ENCODE assay signal across 16 cellular contexts in the genomic region with DNA sequence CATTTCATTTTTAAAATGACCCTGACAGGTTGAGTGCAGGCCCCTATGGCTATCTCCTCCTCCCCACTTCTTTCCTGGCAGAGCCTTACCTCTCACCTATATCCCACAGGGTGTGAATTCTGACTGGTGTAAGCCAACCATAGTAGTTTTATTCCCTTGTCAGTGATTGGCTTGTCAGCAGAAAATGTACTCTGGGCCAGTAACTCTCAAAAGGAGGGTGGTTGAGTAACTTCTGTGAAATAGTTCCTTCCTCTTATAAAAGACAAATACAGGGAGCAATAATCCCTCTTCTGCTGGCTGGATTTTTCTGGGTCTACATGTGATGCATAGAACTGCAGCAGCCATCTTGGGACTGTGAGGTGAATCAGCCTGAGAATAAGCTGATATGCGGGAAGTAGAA.
DNase-seq lines count a peak whose midpoint lies in the region; TF ChIP-seq lines count a peak whose summit lies in the region.
"Had no signal": no experiment of that assay in that cellular context is flagged by ENCODE, and none has a peak within 500 bp of the region (broad histone marks: within the 10 kb centered on the region; RNA-seq: fewer than 3 reads in every experiment).

No MANE protein-coding gene starts in this region.

- H3K4me1 Mint-ChIP-seq in progenitor cell of endocrine pancreas (ENCODE audit: low read depth) = peaks cover 4% of the 10 kb centered on the region
- H3K4me1 Mint-ChIP-seq: activated CD4-positive, alpha-beta T cell treated with anti-CD3 and anti-CD28 coated beads for 36 hours; central memory CD8-positive, alpha-beta T cell had no signal

- peak overlapping the region; percentile 1 for H3K27ac Mint-ChIP-seq in progenitor cell of endocrine pancreas
- H3K27ac Mint-ChIP-seq: activated CD4-positive, alpha-beta T cell treated with anti-CD3 and anti-CD28 coated beads for 36 hours; activated naive CD4-positive, alpha-beta T cell treated with anti-CD3 and anti-CD28 coated beads, Interleukin-2, amount 50 U/mL, for 24 hours; CD8-positive, alpha-beta T cell had no signal

- no peak overlapping the region for H3K4me3 ChIP-seq in fibroblast of the aortic adventitia (ENCODE audit: low read depth, low read length)
- H3K4me3 ChIP-seq in effector memory CD4-positive, alpha-beta T cell (ENCODE audit: insufficient read depth, low read depth, low read length, poor library complexity, severe bottlenecking) = no peak overlapping the region

- H3K27me3 ChIP-seq in effector memory CD4-positive, alpha-beta T cell (replicated peaks; ENCODE audit: control insufficient read depth, insufficient read depth, low read length, poor library complexity, severe bottlenecking) = no peaks in the 10 kb centered on the region

- no peaks in the 10 kb centered on the region for H3K9me3 ChIP-seq in effector memory CD4-positive, alpha-beta T cell (ENCODE audit: control insufficient read depth, low read length)

- H3K4me1 ChIP-seq in effector memory CD4-positive, alpha-beta T cell (ENCODE audit: control insufficient read depth, insufficient read depth, low read length, poor library complexity, severe bottlenecking) = no peaks in the 10 kb centered on the region

- TF ChIP-seq CTCF in fibroblast of the aortic adventitia (IDR thresholded peaks at IDR 0.05; ENCODE audit: insufficient read depth, low read length) = no peak
- TF ChIP-seq CTCF in progenitor cell of endocrine pancreas (IDR thresholded peaks at IDR 0.05; ENCODE audit: unreplicated experiment) = no peak

- peak; percentile 45 for DNase-seq in NCI-H2227 (lab: John Stamatoyannopoulos, UW; ENCODE audit: unreplicated experiment)
- no peak for DNase-seq in NCI-H2227 treated with DMSO at 0.1 percent for 48 hours (lab: John Stamatoyannopoulos, UW)
- peak; percentile 14 for DNase-seq in OCI-M1 (lab: John Stamatoyannopoulos, UW)
- peak; percentile 37 for DNase-seq in fibroblast of the aortic adventitia (ENCODE audit: low read depth)
- no peak for DNase-seq in progenitor cell of endocrine pancreas (ENCODE audit: low spot score, unreplicated experiment)
- no peak for DNase-seq in HuH-7 (ENCODE audit: low spot score)
- no peak for DNase-seq in GF-D8 (lab: John Stamatoyannopoulos, UW)
- no peak for DNase-seq in effector memory CD4-positive, alpha-beta T cell
- DNase-seq: activated CD4-positive, alpha-beta T cell treated with anti-CD3 and anti-CD28 coated beads for 36 hours; CD8-positive, alpha-beta T cell; glutamatergic neuron; KG1; kidney; NCI-H510A had no signal

- no peaks in the 10 kb centered on the region for H3K27me3 Mint-ChIP-seq in progenitor cell of endocrine pancreas
- H3K27me3 Mint-ChIP-seq: activated CD4-positive, alpha-beta T cell treated with anti-CD3 and anti-CD28 coated beads for 36 hours; activated naive CD4-positive, alpha-beta T cell treated with anti-CD3 and anti-CD28 coated beads, Interleukin-2, amount 50 U/mL, for 24 hours; central memory CD8-positive, alpha-beta T cell had no signal

- no peak overlapping the region for H3K4me3 Mint-ChIP-seq in progenitor cell of endocrine pancreas (ENCODE audit: low read depth)
- H3K4me3 Mint-ChIP-seq: activated CD4-positive, alpha-beta T cell treated with anti-CD3 and anti-CD28 coated beads for 36 hours; activated naive CD4-positive, alpha-beta T cell treated with anti-CD3 and anti-CD28 coated beads, Interleukin-2, amount 50 U/mL, for 24 hours; CD8-positive, alpha-beta T cell; central memory CD8-positive, alpha-beta T cell had no signal

- peaks cover 2% of the 10 kb centered on the region for H3K36me3 Mint-ChIP-seq in progenitor cell of endocrine pancreas (ENCODE audit: insufficient read depth)
- H3K36me3 Mint-ChIP-seq: CD8-positive, alpha-beta T cell had no signal

- H3K36me3 ChIP-seq in effector memory CD4-positive, alpha-beta T cell (ENCODE audit: control insufficient read depth, insufficient read depth, low read length) = no peaks in the 10 kb centered on the region

- H3K9me3 Mint-ChIP-seq in progenitor cell of endocrine pancreas (ENCODE audit: low read depth) = no peaks in the 10 kb centered on the region
- H3K9me3 Mint-ChIP-seq: activated naive CD4-positive, alpha-beta T cell treated with anti-CD3 and anti-CD28 coated beads, Interleukin-2, amount 50 U/mL, for 24 hours; CD8-positive, alpha-beta T cell; central memory CD8-positive, alpha-beta T cell had no signal

- no peak overlapping the region for H3K27ac ChIP-seq in effector memory CD4-positive, alpha-beta T cell (ENCODE audit: insufficient read depth, low read length, poor library complexity, severe bottlenecking)

Comparison
In these comparisons a context has a peak if more than half of its experiments do, and no peak if none do; other contexts are left out.
1. DNase-seq: peak in NCI-H2227 (single experiment), OCI-M1 (single experiment) and fibroblast of the aortic adventitia (single experiment); none in NCI-H2227 treated with DMSO at 0.1 percent for 48 hours (single experiment), progenitor cell of endocrine pancreas (single experiment), HuH-7 (single experiment), GF-D8 (single experiment) and effector memory CD4-positive, alpha-beta T cell (0 of 3).